In the genomic region with DNA sequence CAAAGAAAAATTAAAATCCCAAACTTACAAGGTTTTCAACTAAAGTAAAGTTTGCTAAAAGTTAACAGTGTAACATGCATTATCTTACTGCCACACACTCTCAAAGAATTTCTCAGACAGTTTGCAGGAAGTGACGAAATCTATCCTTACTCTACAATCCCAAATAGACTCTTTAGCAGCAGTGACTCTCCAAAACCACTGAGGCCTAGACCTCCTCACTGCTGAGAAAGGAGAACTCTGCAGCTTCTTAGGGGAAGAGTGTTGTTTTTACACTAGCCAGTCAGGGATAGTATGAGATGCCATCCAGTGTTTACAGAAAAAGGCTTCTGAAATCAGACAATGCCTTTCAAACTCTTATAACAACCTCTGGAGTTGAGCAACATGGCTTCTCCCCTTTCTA, we compare ENCODE assay signal across 1 cellular context.
TF ChIP-seq lines count a peak whose summit lies in the region.
"Not testable (repeated sequence)": the region's sequence is repeated elsewhere in the genome, so short reads cannot be mapped to it uniquely, and the experiment has no call there.

No MANE protein-coding gene starts in this region.

TF ChIP-seq in K562, 482 proteins besides CTCF, POLR2A, EP300 and RAD21:
- 0 out of 2 replicates have a peak, but pooled peaks have one; percentile 31 for TF ChIP-seq GABPA (tag; conservative IDR thresholded peaks at IDR 0.05; ENCODE audit: low read depth)
- TF ChIP-seq CEBPG (CRISPR knock-in tag; IDR thresholded peaks at IDR 0.05): not testable (repeated sequence)
- TF ChIP-seq CEBPG (tag; conservative IDR thresholded peaks at IDR 0.05 in 1 of 2, IDR thresholded peaks at IDR 0.05 in 1 of 2): peak in 1 of 2 experiments; percentile 35; a peak in 1 of 4 replicates
- TF ChIP-seq GABPB1 (CRISPR knock-in tag; IDR thresholded peaks at IDR 0.05): peak; percentile 40; the same call in 1 of the 2 replicates
TF ChIP-seq in K562: peak in this region for 3; not testable (repeated sequence) for 479.
